In genomic region chr7:21611129-21611528, GRCh38 we compare ENCODE assay signal across 1 cellular context.
TF ChIP-seq lines count a peak whose summit lies in the region.

No MANE protein-coding gene starts in this region.

TF ChIP-seq in liver, 16 proteins besides CTCF, POLR2A, EP300 and RAD21 (continued from another document):
- TF ChIP-seq, protein P1, sequence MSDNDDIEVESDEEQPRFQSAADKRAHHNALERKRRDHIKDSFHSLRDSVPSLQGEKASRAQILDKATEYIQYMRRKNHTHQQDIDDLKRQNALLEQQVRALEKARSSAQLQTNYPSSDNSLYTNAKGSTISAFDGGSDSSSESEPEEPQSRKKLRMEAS (IDR thresholded peaks at IDR 0.05), result peak; percentile 68
- TF ChIP-seq HNF4G (IDR thresholded peaks at IDR 0.05) (peak; percentile 99), SP1 (IDR thresholded peaks at IDR 0.05) (peak; percentile 84), GABPA (IDR thresholded peaks at IDR 0.05 in 1 of 2, conservative IDR thresholded peaks at IDR 0.05 in 1 of 2) (peak in 1 of 2 donors; percentile 25), TAF1 (conservative IDR thresholded peaks at IDR 0.05) (no peak), NR2F2 (IDR thresholded peaks at IDR 0.05) (peak; percentile 66)
